20 cellular contexts compared by ENCODE assay signal in genomic region chr1:8032351-8032750, GRCh38.
"Had no signal": no experiment of that assay in that cellular context is flagged by ENCODE, and none has a peak within 500 bp of the region (broad histone marks: within the 10 kb centered on the region; RNA-seq: fewer than 3 reads in every experiment).

No MANE protein-coding gene starts in this region.

- H3K4me3 ChIP-seq: body of pancreas, left lung, lung, tibial artery had no signal

- H3K4me1 Mint-ChIP-seq: activated CD4-positive, alpha-beta memory T cell treated with anti-CD3 and anti-CD28 coated beads, Interleukin-2, amount 10 ng/mL, durations not matched to agents 7 days and 5 days had no signal

- DNase-seq: activated CD4-positive, alpha-beta memory T cell treated with anti-CD3 and anti-CD28 coated beads, Interleukin-2, amount 10 ng/mL, durations not matched to agents 7 days and 5 days; activated CD4-positive, alpha-beta T cell treated with anti-CD3 and anti-CD28 coated beads for 4 hours; activated CD4-positive, CD25-positive, alpha-beta regulatory T cell; activated effector memory CD4-positive, alpha-beta T cell treated with Interleukin-2 at 50 U/mL for 16 hours; activated naive CD4-positive, alpha-beta T cell treated with anti-CD3 and anti-CD28 coated beads for 36 hours; activated naive CD8-positive, alpha-beta T cell treated with anti-CD3 and anti-CD28 coated beads, Interleukin-2, amount 10 ng/mL, durations not matched to agents 7 days and 5 days; activated T-cell treated with anti-CD3 and anti-CD28 coated beads, Interleukin-2, amount 50 U/mL, for 72 hours; body of pancreas; effector CD4-positive, alpha-beta T cell; erythroblast; foreskin melanocyte; left lung; natural killer cell; retina; stimulated activated CD4-positive, alpha-beta T cell treated with anti-CD3 and anti-CD28 coated beads, Interleukin-4, amount 100 ng/mL, for 24 hours; stimulated activated naive CD8-positive, alpha-beta T cell treated with anti-CD3 and anti-CD28 coated beads, Interleukin-15, Interleukin-2, amounts not matched to agents 100 U/mL and 50 U/mL, for 24 hours; tibial artery had no signal

- H3K9me3 ChIP-seq: body of pancreas, left lung, tibial artery had no signal

- H3K27ac Mint-ChIP-seq: activated CD4-positive, alpha-beta memory T cell treated with anti-CD3 and anti-CD28 coated beads, Interleukin-2, amount 10 ng/mL, durations not matched to agents 7 days and 5 days; activated naive CD4-positive, alpha-beta T cell treated with anti-CD3 and anti-CD28 coated beads for 36 hours; activated naive CD8-positive, alpha-beta T cell treated with anti-CD3 and anti-CD28 coated beads, Interleukin-2, amount 10 ng/mL, durations not matched to agents 7 days and 5 days; activated T-cell treated with anti-CD3 and anti-CD28 coated beads, Interleukin-2, amount 50 U/mL, for 72 hours; dendritic cell treated with granulocyte-macrophage colony-stimulating factor and Interleukin-4, amounts not matched to agents 40 ng/mL and 50 ng/mL, for 4 days; T-helper 1 cell treated with Interleukin-12 subunit alpha and Interleukin-12 subunit beta and Interleukin-4 antibody, amounts not matched to agents 30 μg/mL and 1 μg/mL, for 36 hours had no signal

- H3K36me3 ChIP-seq: left lung, tibial artery had no signal

- H3K9me3 Mint-ChIP-seq: activated CD4-positive, alpha-beta memory T cell treated with anti-CD3 and anti-CD28 coated beads, Interleukin-2, amount 10 ng/mL, durations not matched to agents 7 days and 5 days; activated naive CD4-positive, alpha-beta T cell treated with anti-CD3 and anti-CD28 coated beads for 36 hours; activated naive CD8-positive, alpha-beta T cell treated with anti-CD3 and anti-CD28 coated beads, Interleukin-2, amount 10 ng/mL, durations not matched to agents 7 days and 5 days; activated T-cell treated with anti-CD3 and anti-CD28 coated beads, Interleukin-2, amount 50 U/mL, for 72 hours; dendritic cell treated with granulocyte-macrophage colony-stimulating factor and Interleukin-4, amounts not matched to agents 40 ng/mL and 50 ng/mL, for 4 days; natural killer cell; T-helper 1 cell treated with Interleukin-12 subunit alpha and Interleukin-12 subunit beta and Interleukin-4 antibody, amounts not matched to agents 30 μg/mL and 1 μg/mL, for 36 hours had no signal

- H3K4me3 Mint-ChIP-seq: activated CD4-positive, alpha-beta memory T cell treated with anti-CD3 and anti-CD28 coated beads, Interleukin-2, amount 10 ng/mL, durations not matched to agents 7 days and 5 days; activated naive CD4-positive, alpha-beta T cell treated with anti-CD3 and anti-CD28 coated beads for 36 hours; activated naive CD8-positive, alpha-beta T cell treated with anti-CD3 and anti-CD28 coated beads, Interleukin-2, amount 10 ng/mL, durations not matched to agents 7 days and 5 days; activated T-cell treated with anti-CD3 and anti-CD28 coated beads, Interleukin-2, amount 50 U/mL, for 72 hours; dendritic cell treated with granulocyte-macrophage colony-stimulating factor and Interleukin-4, amounts not matched to agents 40 ng/mL and 50 ng/mL, for 4 days; natural killer cell; T-helper 1 cell treated with Interleukin-12 subunit alpha and Interleukin-12 subunit beta and Interleukin-4 antibody, amounts not matched to agents 30 μg/mL and 1 μg/mL, for 36 hours had no signal

- H3K36me3 Mint-ChIP-seq: activated naive CD8-positive, alpha-beta T cell treated with anti-CD3 and anti-CD28 coated beads, Interleukin-2, amount 10 ng/mL, durations not matched to agents 7 days and 5 days; natural killer cell had no signal

- H3K27me3 ChIP-seq: body of pancreas, tibial artery had no signal

- H3K27ac ChIP-seq: body of pancreas, left lung, tibial artery had no signal

- ATAC-seq: activated T-cell treated with anti-CD3 and anti-CD28 coated beads, Interleukin-2, amount 50 U/mL, for 72 hours; body of pancreas; left lung; natural killer cell; stimulated activated naive CD8-positive, alpha-beta T cell treated with anti-CD3 and anti-CD28 coated beads, Interleukin-15, Interleukin-2, amounts not matched to agents 100 U/mL and 50 U/mL, for 24 hours had no signal
